Comparison of ENCODE assay signal across 34 cellular contexts in the genomic region with DNA sequence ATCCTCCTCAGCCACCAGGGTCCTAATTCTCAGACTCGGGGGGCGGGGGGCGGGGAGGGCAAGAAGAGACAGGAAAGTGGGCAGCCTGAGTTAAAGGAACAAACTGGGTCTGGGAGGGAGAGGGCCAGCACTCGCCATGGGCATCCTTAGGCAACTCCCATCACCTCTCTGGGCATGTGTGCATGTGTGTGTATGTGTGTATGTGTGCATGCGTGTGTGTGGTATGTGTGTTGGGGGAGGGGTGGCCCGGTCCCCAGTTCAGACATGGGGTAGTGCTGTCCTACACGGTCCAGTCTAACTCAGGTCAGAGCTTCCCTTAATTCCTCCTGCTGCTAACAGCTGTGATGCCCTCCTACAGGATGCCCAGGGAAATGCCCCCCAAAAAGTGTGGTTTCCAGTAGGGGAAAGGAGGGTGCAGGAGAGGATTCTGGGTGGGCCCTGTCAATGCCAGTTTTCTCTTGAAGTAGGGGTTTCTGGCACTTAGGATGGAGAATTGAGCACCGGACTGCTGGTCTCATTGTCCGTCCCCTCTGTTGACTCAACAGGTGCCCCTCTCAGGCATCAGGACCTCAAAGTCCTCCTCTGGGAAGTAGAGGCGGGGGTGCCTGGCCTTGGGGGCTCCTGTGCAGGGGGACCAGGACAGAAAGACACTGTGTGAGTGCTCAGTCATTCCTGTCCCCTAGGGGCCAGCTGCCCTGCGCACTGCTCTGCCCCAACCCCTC. TPM values are rescaled to one million over a fixed set of nuclear protein-coding genes. Genes with fewer than 3 reads are reported as not detected.
DNase-seq lines count a peak whose midpoint lies in the region; ATAC-seq, FAIRE-seq and TF ChIP-seq lines count a peak whose summit lies in the region.
"Had no signal": no experiment of that assay in that cellular context is flagged by ENCODE, and none has a peak within 500 bp of the region (broad histone marks: within the 10 kb centered on the region; RNA-seq: fewer than 3 reads in every experiment).

No MANE protein-coding gene starts in this region.

- CTCF ChIA-PET in AG04450 (lab: Charles Lee), result no interaction called here
- CTCF ChIA-PET in Calu3 (lab: Charles Lee), result no interaction called here

- DNase-seq in activated CD4-positive, CD25-positive, alpha-beta regulatory T cell treated with anti-CD3 and anti-CD28 coated beads, Interleukin-2, amount 50 U/mL, for 72 hours, result peak; percentile 13
- DNase-seq in activated CD4-positive, CD25-positive, alpha-beta regulatory T cell (lab: John Stamatoyannopoulos, UW), result no peak
- DNase-seq in AG04450 (ENCODE audit: low read depth, low spot score), result no peak
- DNase-seq in glutamatergic neuron, result peak; percentile 4
- DNase-seq in psoas muscle, result peak; percentile 3 to 23
- no peak for DNase-seq in stimulated activated CD4-positive, alpha-beta T cell treated with anti-CD3 and anti-CD28 coated beads, Interleukin-1b, Interleukin-23, amount 100 ng/mL, for 48 hours
- DNase-seq in Calu3, result no peak
- DNase-seq in D721Med (ENCODE audit: insufficient read length, low spot score), result no peak
- DNase-seq: activated CD4-positive, alpha-beta T cell treated with anti-CD3 and anti-CD28 coated beads, Interleukin-2, amount 10 ng/mL, durations not matched to agents 24 days and 14 days; activated naive CD4-positive, alpha-beta T cell treated with anti-CD3 and anti-CD28 coated beads, Interleukin-2, amount 50 U/mL, for 16 hours; amygdala; C1 segment of cervical spinal cord; DMS53; effector CD4-positive, alpha-beta T cell; hippocampal formation; MV-4-11; NCI-H1436; NCI-H2107; NCI-H345; NCI-H748 treated with DMSO at 0.1 percent for 48 hours; SJCRH30; stimulated activated CD4-positive, alpha-beta T cell treated with anti-CD3 and anti-CD28 coated beads, Interleukin-15, amount 100 ng/mL, for 24 hours; substantia nigra; SW 1271 had no signal

- peaks cover 3% of the 10 kb centered on the region for H3K27me3 ChIP-seq in AG04450 (ENCODE audit: control insufficient read depth, insufficient read depth, low read length)
- H3K27me3 ChIP-seq in psoas muscle (ENCODE audit: insufficient read depth in 3 of 3, low read length in 2 of 3), result no peaks in the 10 kb centered on the region
- H3K27me3 ChIP-seq: breast epithelium, upper lobe of left lung had no signal

- intact Hi-C loops in psoas muscle (cut with DNase I) (no loop called here), Calu3 (cut with micrococcal nuclease; ENCODE audit: unreplicated experiment) (no loop called here)

- WGBS in psoas muscle, 3 donors, result 85 to 95% (median 86%) methylated on average over 11 of the region's 11 CpGs

- peaks cover 6% of the 10 kb centered on the region for H3K4me1 Mint-ChIP-seq in glutamatergic neuron (ENCODE audit: low read depth, unreplicated experiment)
- peaks cover 5% of the 10 kb centered on the region for H3K4me1 Mint-ChIP-seq in Calu3 (ENCODE audit: low read depth, unreplicated experiment)

- POLR2A ChIA-PET in AG04450 (lab: Yijun Ruan, JAX), result no interaction called here

- no peaks in the 10 kb centered on the region for H3K36me3 Mint-ChIP-seq in glutamatergic neuron (ENCODE audit: unreplicated experiment)
- H3K36me3 Mint-ChIP-seq in Calu3 (ENCODE audit: insufficient read depth, unreplicated experiment), result no peaks in the 10 kb centered on the region
- H3K36me3 Mint-ChIP-seq: IgD-negative memory B cell; stimulated activated effector memory CD8-positive, alpha-beta T cell treated with anti-CD3 and anti-CD28 coated beads, Interleukin-12 subunit alpha, Interleukin-12 subunit beta, amount 100 ng/mL, for 72 hours had no signal

- H3K4me3 Mint-ChIP-seq in glutamatergic neuron (ENCODE audit: unreplicated experiment) (no peak overlapping the region), Calu3 (ENCODE audit: low read depth, unreplicated experiment) (no peak overlapping the region)
- H3K4me3 Mint-ChIP-seq: activated CD4-positive, alpha-beta T cell treated with anti-CD3 and anti-CD28 coated beads, Interleukin-2, amount 10 ng/mL, durations not matched to agents 24 days and 14 days; stimulated activated effector memory CD8-positive, alpha-beta T cell treated with anti-CD3 and anti-CD28 coated beads, Interleukin-12 subunit alpha, Interleukin-12 subunit beta, amount 100 ng/mL, for 72 hours had no signal

- H3K9me3 ChIP-seq in AG04450 (ENCODE audit: control insufficient read depth, insufficient read depth, low read length) (no peaks in the 10 kb centered on the region), psoas muscle (no peaks in the 10 kb centered on the region)
- H3K9me3 ChIP-seq: breast epithelium, neutrophil, prostate gland, SJCRH30, upper lobe of left lung had no signal

- no peak for TF ChIP-seq CTCF in AG04450 (IDR thresholded peaks at IDR 0.05; ENCODE audit: low read depth, low read length)
- no peak for TF ChIP-seq CTCF in glutamatergic neuron (IDR thresholded peaks at IDR 0.05; ENCODE audit: partially characterized antibody, unreplicated experiment)
- TF ChIP-seq CTCF in psoas muscle (IDR thresholded peaks at IDR 0.05), result no peak
- no peak for TF ChIP-seq CTCF in Calu3 (IDR thresholded peaks at IDR 0.05; ENCODE audit: unreplicated experiment)
- no peak for TF ChIP-seq CTCF in D721Med (IDR thresholded peaks at IDR 0.05; ENCODE audit: insufficient read depth, missing control alignments)

- no peak for FAIRE-seq in D721Med (lab: Jason Lieb, UNC)
- FAIRE-seq: GM12891 had no signal

- H3K27me3 Mint-ChIP-seq in glutamatergic neuron (ENCODE audit: unreplicated experiment), result no peaks in the 10 kb centered on the region
- H3K27me3 Mint-ChIP-seq in Calu3 (ENCODE audit: unreplicated experiment), result peaks cover 19% of the 10 kb centered on the region
- H3K27me3 Mint-ChIP-seq: activated CD4-positive, alpha-beta T cell treated with anti-CD3 and anti-CD28 coated beads, Interleukin-2, amount 10 ng/mL, durations not matched to agents 24 days and 14 days had no signal

- H3K27ac ChIP-seq in AG04450 (ENCODE audit: low read depth, low read length), result peak overlapping the region; percentile 2
- H3K27ac ChIP-seq in psoas muscle, result no peak overlapping the region
- H3K27ac ChIP-seq: 22Rv1, breast epithelium, neutrophil, prostate gland, SJCRH30, upper lobe of left lung, VCaP had no signal

- no peak overlapping the region for H3K4me3 ChIP-seq in AG04450 (ENCODE audit: low read depth, low read length)
- no peak overlapping the region for H3K4me3 ChIP-seq in psoas muscle
- H3K4me3 ChIP-seq: breast epithelium, prostate gland, SJCRH30, upper lobe of left lung had no signal

- H3K27ac Mint-ChIP-seq in glutamatergic neuron (ENCODE audit: unreplicated experiment), result no peak overlapping the region
- H3K27ac Mint-ChIP-seq in Calu3 (ENCODE audit: unreplicated experiment), result no peak overlapping the region
- H3K27ac Mint-ChIP-seq: activated CD4-positive, alpha-beta T cell treated with anti-CD3 and anti-CD28 coated beads, Interleukin-2, amount 10 ng/mL, durations not matched to agents 24 days and 14 days; IgD-negative memory B cell; stimulated activated effector memory CD8-positive, alpha-beta T cell treated with anti-CD3 and anti-CD28 coated beads, Interleukin-12 subunit alpha, Interleukin-12 subunit beta, amount 100 ng/mL, for 72 hours had no signal

- no peak for ATAC-seq in psoas muscle
- ATAC-seq: Panc1; stimulated activated effector memory CD8-positive, alpha-beta T cell treated with anti-CD3 and anti-CD28 coated beads, Interleukin-12 subunit alpha, Interleukin-12 subunit beta, amount 100 ng/mL, for 72 hours had no signal

- H3K4me1 ChIP-seq in psoas muscle, result peaks cover under 1% of the 10 kb centered on the region
- H3K4me1 ChIP-seq: breast epithelium, SJCRH30 had no signal

- no peaks in the 10 kb centered on the region for H3K36me3 ChIP-seq in psoas muscle (ENCODE audit: insufficient read depth in 1 of 2, low read depth in 1 of 2)
- H3K36me3 ChIP-seq: breast epithelium, neutrophil, prostate gland, SJCRH30, upper lobe of left lung had no signal

- BruUV-seq in Calu3 (replicated peaks; lab: Mats Ljungman, UMichigan), result no TSS peak

- peaks cover 2% of the 10 kb centered on the region for H3K9me3 Mint-ChIP-seq in glutamatergic neuron (ENCODE audit: unreplicated experiment)
- H3K9me3 Mint-ChIP-seq in Calu3 (ENCODE audit: low read depth, unreplicated experiment), result no peaks in the 10 kb centered on the region
- H3K9me3 Mint-ChIP-seq: activated CD4-positive, alpha-beta T cell treated with anti-CD3 and anti-CD28 coated beads, Interleukin-2, amount 10 ng/mL, durations not matched to agents 24 days and 14 days; IgD-negative memory B cell; stimulated activated effector memory CD8-positive, alpha-beta T cell treated with anti-CD3 and anti-CD28 coated beads, Interleukin-12 subunit alpha, Interleukin-12 subunit beta, amount 100 ng/mL, for 72 hours had no signal

RNA-seq across cellular contexts. Expression of a gene that starts 15.1 kb away (rescaled TPM):
- 7.6 and 12.8 TPM in 2 replicates for polyA plus RNA-seq in AG04450 (2011; rRNA removed)
- 16.5 and 21.3 TPM in 2 replicates for polyA minus RNA-seq in AG04450 (2011; rRNA and poly(A)+ RNA removed)
- 230 TPM for total RNA-seq in glutamatergic neuron (ENCODE audit: unreplicated experiment)
- 10 to 100 TPM; 30.0 to 37.6 (median 35.4) TPM for total RNA-seq in psoas muscle
- polyA plus RNA-seq in psoas muscle, result 10 to 100 TPM; 10.4 to 24.3 (median 22.0) TPM
- 20.3 and 23.5 TPM in 2 replicates for total RNA-seq in Calu3 (2022)

Comparison
In these comparisons a context has a peak if more than half of its experiments do, and no peak if none do; other contexts are left out.
1. DNase-seq: peak in activated CD4-positive, CD25-positive, alpha-beta regulatory T cell treated with anti-CD3 and anti-CD28 coated beads, Interleukin-2, amount 50 U/mL, for 72 hours (single experiment), glutamatergic neuron (single experiment) and psoas muscle (2 of 2); none in activated CD4-positive, CD25-positive, alpha-beta regulatory T cell (0 of 4), AG04450 (single experiment), stimulated activated CD4-positive, alpha-beta T cell treated with anti-CD3 and anti-CD28 coated beads, Interleukin-1b, Interleukin-23, amount 100 ng/mL, for 48 hours (single experiment), Calu3 (single experiment) and D721Med (single experiment).